In genomic region chr1:181101581-181102226, GRCh38 we compare ENCODE assay signal across 1 cellular context.
TF ChIP-seq lines count a peak whose summit lies in the region.

No MANE protein-coding gene starts in this region.

TF ChIP-seq in K562, 482 proteins besides CTCF, POLR2A, EP300 and RAD21 (continued from another document):
- TF ChIP-seq UBTF (IDR thresholded peaks at IDR 0.05; ENCODE audit: borderline replicate concordance in 1 of 2, low read depth in 2 of 2, low read length in 2 of 2): 0 out of 4 replicates have a peak, but pooled peaks of 1 of the 2 experiments have one; percentile 43
- no peak for TF ChIP-seq KLF13 (tag; IDR thresholded peaks at IDR 0.05; ENCODE audit: borderline replicate concordance, low read depth)
- no peak for TF ChIP-seq ZNF253 (CRISPR knock-in tag; conservative IDR thresholded peaks at IDR 0.05)
- 0 out of 2 replicates have a peak, but pooled peaks have one; percentile 58 for TF ChIP-seq ZBTB7A (IDR thresholded peaks at IDR 0.05; ENCODE audit: borderline replicate concordance, control insufficient read depth, low read depth, low read length)
- TF ChIP-seq NELFE (IDR thresholded peaks at IDR 0.05; ENCODE audit: insufficient read depth, insufficient read length): no peak
- no peak for TF ChIP-seq TOE1 (IDR thresholded peaks at IDR 0.05; ENCODE audit: borderline replicate concordance)
- no peak for TF ChIP-seq TOE1 (CRISPR knock-in tag; IDR thresholded peaks at IDR 0.05; ENCODE audit: borderline replicate concordance, low read depth)
- peak; percentile 30; the same call in 1 of the 2 replicates for TF ChIP-seq MTA1 (IDR thresholded peaks at IDR 0.05; ENCODE audit: borderline replicate concordance)
- TF ChIP-seq KAT7 (CRISPR knock-in tag; IDR thresholded peaks at IDR 0.05; ENCODE audit: borderline replicate concordance): 0 out of 2 replicates have a peak, but pooled peaks have one; percentile 63
- no peak for TF ChIP-seq USF1 (CRISPR knock-in tag; IDR thresholded peaks at IDR 0.05)
- 0 out of 2 replicates have a peak, but pooled peaks have one; percentile 22 for TF ChIP-seq DPF2 (IDR thresholded peaks at IDR 0.05)
- no peak for TF ChIP-seq DLX4 (CRISPR knock-in tag; IDR thresholded peaks at IDR 0.05)
- TF ChIP-seq GATAD2B (IDR thresholded peaks at IDR 0.05; ENCODE audit: borderline replicate concordance): no peak
- no peak for TF ChIP-seq STAG1 (CRISPR knock-in tag; IDR thresholded peaks at IDR 0.05; ENCODE audit: borderline replicate concordance)
- TF ChIP-seq ZNF766 (CRISPR knock-in tag; conservative IDR thresholded peaks at IDR 0.05): peak; percentile 98
- TF ChIP-seq BRD4 (IDR thresholded peaks at IDR 0.05): no peak
- 0 out of 2 replicates have a peak, but pooled peaks have one; percentile 47 for TF ChIP-seq PREB (CRISPR knock-in tag; IDR thresholded peaks at IDR 0.05)
- TF ChIP-seq MAZ (CRISPR knock-in tag; conservative IDR thresholded peaks at IDR 0.05 in 1 of 2, IDR thresholded peaks at IDR 0.05 in 1 of 2): peak in 1 of 2 experiments; percentile 51; a peak in 2 of 4 replicates
- peak; percentile 59 for TF ChIP-seq ARID1B (IDR thresholded peaks at IDR 0.05)
- 0 out of 2 replicates have a peak, but pooled peaks have one; percentile 31 for TF ChIP-seq SPI1 (IDR thresholded peaks at IDR 0.05; ENCODE audit: borderline replicate concordance, low read depth, low read length)
- TF ChIP-seq SMARCA4 (IDR thresholded peaks at IDR 0.05): peak; percentile 69
- TF ChIP-seq SMARCE1 (IDR thresholded peaks at IDR 0.05): peak; percentile 42; the same call in 1 of the 2 replicates
- no peak for TF ChIP-seq CREM (IDR thresholded peaks at IDR 0.05; ENCODE audit: low read depth)
- TF ChIP-seq ZNF121 (CRISPR knock-in tag; conservative IDR thresholded peaks at IDR 0.05): no peak
- TF ChIP-seq VEZF1 (CRISPR knock-in tag; IDR thresholded peaks at IDR 0.05): peak; percentile 41
- TF ChIP-seq FOXJ2 (tag; IDR thresholded peaks at IDR 0.05): no peak
- peak; percentile 69; the same call in 1 of the 2 replicates for TF ChIP-seq ZNF589 (CRISPR knock-in tag; IDR thresholded peaks at IDR 0.05; ENCODE audit: low read depth)
- TF ChIP-seq JUN (IDR thresholded peaks at IDR 0.05; ENCODE audit: borderline replicate concordance, low read depth, low read length): peak; percentile 71; the same call in 1 of the 2 replicates
- TF ChIP-seq JUN (CRISPR knock-in tag; IDR thresholded peaks at IDR 0.05; ENCODE audit: borderline replicate concordance): no peak
- no peak for TF ChIP-seq RBFOX2 (IDR thresholded peaks at IDR 0.05; ENCODE audit: low read depth, low read length)
- peak; percentile 27; the same call in 1 of the 2 replicates for TF ChIP-seq TEAD4 (IDR thresholded peaks at IDR 0.05; ENCODE audit: low read length)
- TF ChIP-seq TEAD4 (CRISPR knock-in tag; IDR thresholded peaks at IDR 0.05; ENCODE audit: borderline replicate concordance): no peak
- peak; percentile 52 for TF ChIP-seq ELF1 (tag; IDR thresholded peaks at IDR 0.05)
- 0 out of 2 replicates have a peak, but pooled peaks have one; percentile 12 for TF ChIP-seq ETV1 (tag; conservative IDR thresholded peaks at IDR 0.05; ENCODE audit: low read depth)
- TF ChIP-seq JUND (IDR thresholded peaks at IDR 0.05; ENCODE audit: borderline replicate concordance, low read depth, low read length): peak; percentile 79
- TF ChIP-seq JUND (tag; IDR thresholded peaks at IDR 0.05; ENCODE audit: borderline replicate concordance, low read depth, low read length): peak; percentile 77; the same call in 1 of the 3 replicates
- TF ChIP-seq FOXK2 (conservative IDR thresholded peaks at IDR 0.05 in 1 of 2, IDR thresholded peaks at IDR 0.05 in 1 of 2; ENCODE audit: low read depth in 2 of 2): peak in 1 of 2 experiments; percentile 35; a peak in 1 of 4 replicates
- TF ChIP-seq ZNF592 (IDR thresholded peaks at IDR 0.05): 0 out of 2 replicates have a peak, but pooled peaks have one; percentile 22
- peak; percentile 68; the same call in 1 of the 2 replicates for TF ChIP-seq ATF3 (IDR thresholded peaks at IDR 0.05)
- no peak for TF ChIP-seq ATF3 (CRISPR knock-in tag; conservative IDR thresholded peaks at IDR 0.05)
- 0 out of 2 replicates have a peak, but pooled peaks have one; percentile 25 for TF ChIP-seq SMAD3 (CRISPR knock-in tag; conservative IDR thresholded peaks at IDR 0.05)
- no peak for TF ChIP-seq CREB1 (IDR thresholded peaks at IDR 0.05)
- TF ChIP-seq CREB1 (CRISPR knock-in tag; IDR thresholded peaks at IDR 0.05): no peak
